8 cellular contexts compared by ENCODE assay signal in the genomic region with DNA sequence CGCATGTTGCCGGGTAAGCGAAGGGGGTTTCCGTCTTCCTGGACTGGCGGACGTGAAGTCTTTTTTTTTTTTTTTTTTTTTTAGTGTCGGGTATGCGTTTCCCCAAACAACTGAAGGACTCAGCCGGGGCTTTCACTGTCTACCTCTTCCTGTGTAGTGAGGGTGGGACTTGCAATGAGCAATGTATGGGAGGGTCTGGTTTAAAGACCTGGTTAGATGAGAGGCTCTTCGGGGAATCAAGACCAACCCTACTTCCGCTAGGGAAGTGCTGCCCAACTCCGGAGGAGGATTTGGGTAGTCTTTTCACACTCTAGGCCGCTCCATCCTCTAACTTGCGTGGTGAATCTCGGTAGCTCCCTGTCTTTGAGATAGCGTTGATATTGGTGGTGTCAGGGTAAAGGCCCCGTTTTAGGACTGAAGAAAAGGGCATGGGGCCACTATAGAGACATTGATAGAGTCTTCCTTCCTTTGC. TPM values are rescaled to one million over a fixed set of nuclear protein-coding genes. Genes with fewer than 3 reads are reported as not detected.
A peak's percentile ranks its signal among the peaks of the same experiment; 100 is the strongest.
DNase-seq lines count a peak whose midpoint lies in the region; ATAC-seq and TF ChIP-seq lines count a peak whose summit lies in the region.

No MANE protein-coding gene starts in this region.

- no peaks in the 10 kb centered on the region for H3K27me3 Mint-ChIP-seq in type B pancreatic cell

- peak overlapping the region; percentile 69 to 97 for H3K4me3 ChIP-seq in Panc1 (ENCODE audit: low read depth in 2 of 2, low read length in 2 of 2)

- POLR2A ChIA-PET in Panc1 (lab: Charles Lee), result interaction anchor here (0.6 kb wide), 1 partner anchor 190 kb away, joined by 4 read pairs; no protein-coding TSS in a partner anchor

- intact Hi-C loops in Panc1 (cut with micrococcal nuclease; ENCODE audit: unreplicated experiment), result no loop called here

- peak overlapping the region; percentile 98 for H3K27ac ChIP-seq in Panc1 (ENCODE audit: low read length)
- H3K27ac ChIP-seq in foreskin keratinocyte, result peak overlapping the region; percentile 98

- DNase-seq in COLO668 (lab: John Stamatoyannopoulos, UW; ENCODE audit: unreplicated experiment) (peak; percentile 41), Panc1 (ENCODE audit: low read depth, low spot score) (peak; percentile 4), foreskin keratinocyte (peak; percentile 44 to 67), omental fat pad (ENCODE audit: low spot score) (peak; percentile 31), type B pancreatic cell (ENCODE audit: extremely low spot score, unreplicated experiment) (no peak)
- DNase-seq in activated effector memory CD4-positive, alpha-beta T cell treated with Interleukin-2 at 50 U/mL for 16 hours, result peak; percentile 56

- peak overlapping the region; percentile 94 for H3K4me3 Mint-ChIP-seq in type B pancreatic cell

- in situ Hi-C loops in Panc1 (cut with HindIII; ENCODE audit: low pct_unique_long_range_greater_than_20kb, low sequenced_read_pairs), result no loop called here

- H3K36me3 Mint-ChIP-seq in type B pancreatic cell, result peaks cover 3% of the 10 kb centered on the region

- H3K27ac Mint-ChIP-seq in type B pancreatic cell, result peak overlapping the region; percentile 96

- no peak for TF ChIP-seq CTCF in Panc1 (IDR thresholded peaks at IDR 0.05)
- TF ChIP-seq CTCF in foreskin keratinocyte (conservative IDR thresholded peaks at IDR 0.05), result no peak
- TF ChIP-seq CTCF in omental fat pad (IDR thresholded peaks at IDR 0.05), result no peak
- no peak for TF ChIP-seq CTCF in type B pancreatic cell (conservative IDR thresholded peaks at IDR 0.05)

- no peaks in the 10 kb centered on the region for H3K9me3 ChIP-seq in Panc1 (ENCODE audit: control insufficient read depth, insufficient read depth, low read depth, low read length)

- H3K36me3 ChIP-seq in Panc1 (ENCODE audit: control insufficient read depth, insufficient read depth, low read length), result peaks cover 8% of the 10 kb centered on the region; the same call in 1 of the 2 replicates

- CTCF ChIA-PET in Panc1 (lab: Charles Lee), result no interaction called here

- H3K4me1 Mint-ChIP-seq in type B pancreatic cell (ENCODE audit: unreplicated experiment), result peaks cover 42% of the 10 kb centered on the region

- BruUV-seq in Panc1 (replicated peaks; lab: Mats Ljungman, UMichigan), result no TSS peak

- no peaks in the 10 kb centered on the region for H3K9me3 Mint-ChIP-seq in type B pancreatic cell

- H3K27me3 ChIP-seq in Panc1 (ENCODE audit: control insufficient read depth, insufficient read depth, low read length), result no peaks in the 10 kb centered on the region
- no peaks in the 10 kb centered on the region for H3K27me3 ChIP-seq in foreskin keratinocyte

- H3K4me1 ChIP-seq in Panc1 (ENCODE audit: control insufficient read depth, insufficient read depth, low read length), result peaks cover 22% of the 10 kb centered on the region
- H3K4me1 ChIP-seq in foreskin keratinocyte, result peaks cover 33% of the 10 kb centered on the region

- ATAC-seq in GM19397 (IDR thresholded peaks at IDR 0.05; ENCODE audit: unreplicated experiment) (peak; percentile 21), HG03520 (IDR thresholded peaks at IDR 0.05; ENCODE audit: unreplicated experiment) (peak; percentile 21), Panc1 (peak; percentile 74), foreskin keratinocyte (peak; percentile 70), omental fat pad (ENCODE audit: low FRiP score) (peak; percentile 83)

RNA-seq across cellular contexts. Expression of a gene that starts 0.8 kb away (rescaled TPM):
- total RNA-seq in Panc1 (2021; ENCODE audit: unreplicated experiment) (145 TPM), foreskin keratinocyte (108 and 122 TPM in 2 replicates), omental fat pad (100 to 1,000 TPM in 2 of 4 donors, 10 to 100 TPM in 2; 83.9 to 130 (median 97.2) TPM), type B pancreatic cell (ENCODE audit: low replicate concordance) (172 and 194 TPM in 2 replicates)
- 44.7 TPM for polyA plus RNA-seq in Panc1 (2012; ENCODE audit: insufficient read length)
- polyA plus RNA-seq in foreskin keratinocyte, result 35.5 and 43.7 TPM in 2 replicates

Comparison
In these comparisons a context has a peak if more than half of its experiments do, and no peak if none do; other contexts are left out.
1. ATAC-seq: peak in every context shown above with its lines; median percentile 83 in omental fat pad; 74 in Panc1; 70 in foreskin keratinocyte; 21 in GM19397; 21 in HG03520.